Comparison of ENCODE assay signal across 1 cellular context in the genomic region with DNA sequence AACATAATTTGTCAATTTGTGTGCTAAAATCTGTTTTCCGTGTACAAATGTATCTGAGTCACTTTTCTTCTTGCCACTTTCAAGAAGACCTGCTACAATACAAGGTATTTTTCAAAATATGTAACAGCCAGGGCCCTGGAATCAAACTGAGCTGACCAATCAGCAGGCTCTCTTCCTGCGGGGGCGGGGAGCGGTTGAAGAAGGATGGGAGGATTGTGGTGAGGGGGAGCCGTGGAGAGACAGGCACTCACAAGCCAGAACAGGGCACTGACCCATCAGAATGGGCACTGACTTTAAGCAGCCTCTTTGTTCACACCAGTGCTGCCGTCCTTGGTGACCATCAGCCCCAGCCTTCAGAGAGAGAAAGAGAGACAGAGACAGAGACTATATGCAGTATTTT.
TF ChIP-seq lines count a peak whose summit lies in the region.

No MANE protein-coding gene starts in this region.

TF ChIP-seq in H1, 55 proteins besides CTCF, POLR2A, EP300 and RAD21:
- TF ChIP-seq JUN (IDR thresholded peaks at IDR 0.05; ENCODE audit: low read depth, low read length), result no peak
- 0 out of 2 replicates have a peak, but pooled peaks have one; percentile 69 for TF ChIP-seq EGR1 (IDR thresholded peaks at IDR 0.05; ENCODE audit: borderline replicate concordance, low read depth, low read length)
